ENCODE assay signal across 8 cellular contexts in the genomic region with DNA sequence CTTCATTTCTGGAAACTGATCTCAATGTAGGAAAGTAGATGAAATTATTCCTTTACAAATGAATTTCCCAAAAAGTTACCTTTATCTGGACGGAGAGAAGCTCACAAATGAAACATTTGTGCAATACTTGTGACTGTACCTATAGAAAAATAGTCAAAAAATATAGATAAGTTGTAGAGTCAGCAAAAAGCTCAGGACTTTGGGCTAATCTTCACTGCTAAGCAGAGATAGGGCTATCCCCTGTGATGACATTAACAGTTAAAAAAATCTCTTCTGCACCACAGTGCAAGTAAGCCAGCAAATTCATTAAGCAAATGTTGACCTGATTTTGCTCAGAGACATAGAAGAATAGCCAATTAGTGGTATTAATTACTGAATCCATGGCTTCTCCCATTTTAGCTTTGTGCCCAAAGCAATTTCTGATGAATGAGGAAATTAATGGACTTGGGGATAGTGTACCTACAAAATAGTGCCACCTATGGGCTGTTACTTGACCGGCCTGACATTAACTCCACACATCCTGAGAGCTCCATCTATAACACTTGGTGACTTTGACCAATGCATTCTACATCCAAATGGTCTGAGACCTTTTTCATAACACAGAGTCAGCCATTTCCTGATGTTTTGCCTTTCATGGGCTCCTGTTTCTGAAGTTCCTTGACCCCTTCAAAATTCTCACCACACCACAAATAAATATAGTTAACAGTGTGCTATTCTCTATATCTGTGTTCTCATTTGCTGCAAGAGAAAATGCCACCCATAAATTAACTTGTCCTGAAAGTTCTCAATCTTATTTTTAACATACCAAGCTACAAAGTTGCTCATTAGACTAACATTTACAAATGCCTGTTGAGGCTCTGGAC.
DNase-seq lines count a peak whose midpoint lies in the region; ATAC-seq, FAIRE-seq and TF ChIP-seq lines count a peak whose summit lies in the region.
"Had no signal": no experiment of that assay in that cellular context is flagged by ENCODE, and none has a peak within 500 bp of the region (broad histone marks: within the 10 kb centered on the region; RNA-seq: fewer than 3 reads in every experiment).

No MANE protein-coding gene starts in this region.

- intact Hi-C loops in kidney (cut with DNase I), result no loop called here

- FAIRE-seq in kidney (lab: Jason Lieb, UNC), result peak; percentile 47

- no peaks in the 10 kb centered on the region for H3K36me3 ChIP-seq in kidney (ENCODE audit: control insufficient read depth in 1 of 2, insufficient read depth in 2 of 2, low read length in 2 of 2)

- ATAC-seq in GM21723 (IDR thresholded peaks at IDR 0.05; ENCODE audit: unreplicated experiment) (peak; percentile 73), HG02870 (IDR thresholded peaks at IDR 0.05; ENCODE audit: unreplicated experiment) (no peak), HG02588 (IDR thresholded peaks at IDR 0.05; ENCODE audit: unreplicated experiment) (no peak)

- no peaks in the 10 kb centered on the region for H3K4me1 ChIP-seq in kidney (ENCODE audit: control insufficient read depth in 1 of 2, insufficient read depth in 1 of 2, low read depth in 1 of 2, low read length in 2 of 2)

- H3K27ac ChIP-seq in kidney (ENCODE audit: low read depth in 2 of 2, low read length in 2 of 2), result no peak overlapping the region

- H3K4me3 ChIP-seq in astrocyte of the cerebellum (ENCODE audit: low read depth, low read length), result no peak overlapping the region
- no peak overlapping the region for H3K4me3 ChIP-seq in kidney (ENCODE audit: low read length in 2 of 2)

- in situ Hi-C loops in astrocyte of the cerebellum (cut with HindIII; ENCODE audit: low sequenced_read_pairs), result no loop called here

- TF ChIP-seq CTCF in astrocyte of the cerebellum (IDR thresholded peaks at IDR 0.05; ENCODE audit: low read depth, low read length, missing control alignments), result peak; percentile 70
- peak; percentile 34 for TF ChIP-seq CTCF in kidney (IDR thresholded peaks at IDR 0.05; ENCODE audit: borderline replicate concordance, extremely low read depth, insufficient read depth)

- DNase-seq in ELR (ENCODE audit: low read depth) (peak; percentile 59), NCI-H1105 treated with DMSO at 0.1 percent for 48 hours (lab: John Stamatoyannopoulos, UW) (peak; percentile 59), astrocyte of the cerebellum (ENCODE audit: low read depth) (no peak), kidney (no peak)
- DNase-seq: naive B cell had no signal

- H3K9ac ChIP-seq in kidney (ENCODE audit: low read length in 2 of 2), result no peak overlapping the region

- no peaks in the 10 kb centered on the region for H3K9me3 ChIP-seq in kidney (ENCODE audit: control insufficient read depth in 1 of 2, low read length in 2 of 2)

Comparison
In these comparisons a context has a peak if more than half of its experiments do, and no peak if none do; other contexts are left out.
1. DNase-seq: peak in ELR (single experiment) and NCI-H1105 treated with DMSO at 0.1 percent for 48 hours (single experiment); none in astrocyte of the cerebellum (single experiment) and kidney (single experiment).